Comparison of ENCODE assay signal across 1 cellular context in the genomic region with DNA sequence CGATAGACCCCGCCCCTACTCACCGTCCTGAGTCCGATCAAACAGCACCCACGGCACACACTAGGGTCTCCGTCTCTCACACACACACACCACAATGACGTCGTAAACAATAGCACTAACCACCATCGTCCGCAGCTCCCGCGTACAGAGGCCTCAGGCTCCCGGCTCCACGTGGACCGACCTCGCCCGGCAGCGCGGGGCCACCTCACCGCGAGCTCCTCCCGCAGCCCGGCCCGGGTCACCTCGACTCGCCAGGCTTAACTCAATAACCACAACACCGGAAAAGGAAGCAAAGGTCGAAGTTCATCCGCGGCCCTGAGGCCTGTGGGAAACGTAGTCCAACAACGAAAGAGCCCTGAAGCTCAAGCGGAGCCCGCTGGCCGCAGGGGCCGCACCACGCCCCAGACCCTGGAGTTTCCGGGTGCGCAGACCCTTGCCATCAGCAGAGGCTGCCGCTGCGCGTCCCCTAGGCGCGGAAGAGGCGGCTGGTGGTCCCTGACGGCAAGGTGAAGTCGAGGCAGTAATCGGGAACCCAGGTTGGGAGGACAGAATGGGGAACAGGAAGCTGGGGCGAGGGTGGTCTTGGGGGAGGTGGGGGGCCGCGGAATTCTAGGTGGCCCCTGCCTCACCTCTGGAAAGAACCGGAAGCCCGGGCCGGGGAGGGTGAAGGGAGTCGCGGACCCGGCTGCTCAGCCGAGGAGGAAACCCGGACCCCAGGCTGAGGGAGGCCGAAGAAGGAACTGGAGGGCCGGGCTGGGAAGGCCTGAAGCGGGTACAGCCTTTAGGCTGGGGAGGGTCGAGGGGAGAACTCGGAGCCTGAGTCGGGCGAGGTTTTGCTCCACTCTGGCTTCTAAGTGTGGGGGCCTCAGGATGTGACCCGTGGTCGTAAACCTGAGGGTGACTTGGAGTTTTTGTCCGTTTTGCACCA.
TF ChIP-seq lines count a peak whose summit lies in the region.

A gene (minus strand): TSS at position 273 of the 928 bp plus-strand sequence. CDS start 946 bp downstream, outside the sequence.

TF ChIP-seq in K562, 482 proteins besides CTCF, POLR2A, EP300 and RAD21 (continued from another document and continues in another):
- TF ChIP-seq, protein P1, sequence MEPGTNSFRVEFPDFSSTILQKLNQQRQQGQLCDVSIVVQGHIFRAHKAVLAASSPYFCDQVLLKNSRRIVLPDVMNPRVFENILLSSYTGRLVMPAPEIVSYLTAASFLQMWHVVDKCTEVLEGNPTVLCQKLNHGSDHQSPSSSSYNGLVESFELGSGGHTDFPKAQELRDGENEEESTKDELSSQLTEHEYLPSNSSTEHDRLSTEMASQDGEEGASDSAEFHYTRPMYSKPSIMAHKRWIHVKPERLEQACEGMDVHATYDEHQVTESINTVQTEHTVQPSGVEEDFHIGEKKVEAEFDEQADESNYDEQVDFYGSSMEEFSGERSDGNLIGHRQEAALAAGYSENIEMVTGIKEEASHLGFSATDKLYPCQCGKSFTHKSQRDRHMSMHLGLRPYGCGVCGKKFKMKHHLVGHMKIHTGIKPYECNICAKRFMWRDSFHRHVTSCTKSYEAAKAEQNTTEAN (CRISPR knock-in tag; IDR thresholded peaks at IDR 0.05), result no peak
- TF ChIP-seq POLR2H (tag; IDR thresholded peaks at IDR 0.05; ENCODE audit: low read depth) (peak; percentile 85), CBX3 (IDR thresholded peaks at IDR 0.05; ENCODE audit: borderline replicate concordance in 1 of 2, low read length in 2 of 2) (peak in 1 of 2 experiments; percentile 79; a peak in 1 of 3 replicates), NR1H2 (CRISPR knock-in tag; IDR thresholded peaks at IDR 0.05) (peak; percentile 94; the same call in 1 of the 2 replicates), NFIC (IDR thresholded peaks at IDR 0.05) (peak; percentile 56; the same call in 1 of the 2 replicates), ZNF224 (CRISPR knock-in tag; IDR thresholded peaks at IDR 0.05) (no peak), FOXK2 (conservative IDR thresholded peaks at IDR 0.05 in 1 of 2, IDR thresholded peaks at IDR 0.05 in 1 of 2; ENCODE audit: low read depth in 2 of 2) (peak; percentile 89 to 94), NEUROD1 (IDR thresholded peaks at IDR 0.05; ENCODE audit: borderline replicate concordance, low read depth, low read length, partially characterized antibody) (peak; percentile 70), PPARD (CRISPR knock-in tag; IDR thresholded peaks at IDR 0.05) (no peak), ZNF232 (CRISPR knock-in tag; IDR thresholded peaks at IDR 0.05) (peak; percentile 60; the same call in 1 of the 2 replicates), SAFB (IDR thresholded peaks at IDR 0.05; ENCODE audit: borderline replicate concordance, low read depth, low read length) (no peak), SUPT5H (IDR thresholded peaks at IDR 0.05) (peak; percentile 97), C11orf30 (IDR thresholded peaks at IDR 0.05; ENCODE audit: low read depth) (no peak), ATF7 (IDR thresholded peaks at IDR 0.05) (peak; percentile 94), NFXL1 (CRISPR knock-in tag; IDR thresholded peaks at IDR 0.05) (no peak), NONO (IDR thresholded peaks at IDR 0.05; ENCODE audit: low read depth in 2 of 2, low read length in 1 of 2) (0 out of 4 replicates have a peak, but pooled peaks of 1 of the 2 experiments have one; percentile 32)
- TF ChIP-seq, protein P2, sequence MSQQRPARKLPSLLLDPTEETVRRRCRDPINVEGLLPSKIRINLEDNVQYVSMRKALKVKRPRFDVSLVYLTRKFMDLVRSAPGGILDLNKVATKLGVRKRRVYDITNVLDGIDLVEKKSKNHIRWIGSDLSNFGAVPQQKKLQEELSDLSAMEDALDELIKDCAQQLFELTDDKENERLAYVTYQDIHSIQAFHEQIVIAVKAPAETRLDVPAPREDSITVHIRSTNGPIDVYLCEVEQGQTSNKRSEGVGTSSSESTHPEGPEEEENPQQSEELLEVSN (IDR thresholded peaks at IDR 0.05; ENCODE audit: borderline replicate concordance in 1 of 2, extremely low read depth in 1 of 2, insufficient read depth in 1 of 2, insufficient read length in 1 of 2, low read depth in 1 of 2, low read length in 1 of 2, poor library complexity in 1 of 2, severe bottlenecking in 1 of 2), result peak; percentile 93 to 97
- TF ChIP-seq, protein P3, sequence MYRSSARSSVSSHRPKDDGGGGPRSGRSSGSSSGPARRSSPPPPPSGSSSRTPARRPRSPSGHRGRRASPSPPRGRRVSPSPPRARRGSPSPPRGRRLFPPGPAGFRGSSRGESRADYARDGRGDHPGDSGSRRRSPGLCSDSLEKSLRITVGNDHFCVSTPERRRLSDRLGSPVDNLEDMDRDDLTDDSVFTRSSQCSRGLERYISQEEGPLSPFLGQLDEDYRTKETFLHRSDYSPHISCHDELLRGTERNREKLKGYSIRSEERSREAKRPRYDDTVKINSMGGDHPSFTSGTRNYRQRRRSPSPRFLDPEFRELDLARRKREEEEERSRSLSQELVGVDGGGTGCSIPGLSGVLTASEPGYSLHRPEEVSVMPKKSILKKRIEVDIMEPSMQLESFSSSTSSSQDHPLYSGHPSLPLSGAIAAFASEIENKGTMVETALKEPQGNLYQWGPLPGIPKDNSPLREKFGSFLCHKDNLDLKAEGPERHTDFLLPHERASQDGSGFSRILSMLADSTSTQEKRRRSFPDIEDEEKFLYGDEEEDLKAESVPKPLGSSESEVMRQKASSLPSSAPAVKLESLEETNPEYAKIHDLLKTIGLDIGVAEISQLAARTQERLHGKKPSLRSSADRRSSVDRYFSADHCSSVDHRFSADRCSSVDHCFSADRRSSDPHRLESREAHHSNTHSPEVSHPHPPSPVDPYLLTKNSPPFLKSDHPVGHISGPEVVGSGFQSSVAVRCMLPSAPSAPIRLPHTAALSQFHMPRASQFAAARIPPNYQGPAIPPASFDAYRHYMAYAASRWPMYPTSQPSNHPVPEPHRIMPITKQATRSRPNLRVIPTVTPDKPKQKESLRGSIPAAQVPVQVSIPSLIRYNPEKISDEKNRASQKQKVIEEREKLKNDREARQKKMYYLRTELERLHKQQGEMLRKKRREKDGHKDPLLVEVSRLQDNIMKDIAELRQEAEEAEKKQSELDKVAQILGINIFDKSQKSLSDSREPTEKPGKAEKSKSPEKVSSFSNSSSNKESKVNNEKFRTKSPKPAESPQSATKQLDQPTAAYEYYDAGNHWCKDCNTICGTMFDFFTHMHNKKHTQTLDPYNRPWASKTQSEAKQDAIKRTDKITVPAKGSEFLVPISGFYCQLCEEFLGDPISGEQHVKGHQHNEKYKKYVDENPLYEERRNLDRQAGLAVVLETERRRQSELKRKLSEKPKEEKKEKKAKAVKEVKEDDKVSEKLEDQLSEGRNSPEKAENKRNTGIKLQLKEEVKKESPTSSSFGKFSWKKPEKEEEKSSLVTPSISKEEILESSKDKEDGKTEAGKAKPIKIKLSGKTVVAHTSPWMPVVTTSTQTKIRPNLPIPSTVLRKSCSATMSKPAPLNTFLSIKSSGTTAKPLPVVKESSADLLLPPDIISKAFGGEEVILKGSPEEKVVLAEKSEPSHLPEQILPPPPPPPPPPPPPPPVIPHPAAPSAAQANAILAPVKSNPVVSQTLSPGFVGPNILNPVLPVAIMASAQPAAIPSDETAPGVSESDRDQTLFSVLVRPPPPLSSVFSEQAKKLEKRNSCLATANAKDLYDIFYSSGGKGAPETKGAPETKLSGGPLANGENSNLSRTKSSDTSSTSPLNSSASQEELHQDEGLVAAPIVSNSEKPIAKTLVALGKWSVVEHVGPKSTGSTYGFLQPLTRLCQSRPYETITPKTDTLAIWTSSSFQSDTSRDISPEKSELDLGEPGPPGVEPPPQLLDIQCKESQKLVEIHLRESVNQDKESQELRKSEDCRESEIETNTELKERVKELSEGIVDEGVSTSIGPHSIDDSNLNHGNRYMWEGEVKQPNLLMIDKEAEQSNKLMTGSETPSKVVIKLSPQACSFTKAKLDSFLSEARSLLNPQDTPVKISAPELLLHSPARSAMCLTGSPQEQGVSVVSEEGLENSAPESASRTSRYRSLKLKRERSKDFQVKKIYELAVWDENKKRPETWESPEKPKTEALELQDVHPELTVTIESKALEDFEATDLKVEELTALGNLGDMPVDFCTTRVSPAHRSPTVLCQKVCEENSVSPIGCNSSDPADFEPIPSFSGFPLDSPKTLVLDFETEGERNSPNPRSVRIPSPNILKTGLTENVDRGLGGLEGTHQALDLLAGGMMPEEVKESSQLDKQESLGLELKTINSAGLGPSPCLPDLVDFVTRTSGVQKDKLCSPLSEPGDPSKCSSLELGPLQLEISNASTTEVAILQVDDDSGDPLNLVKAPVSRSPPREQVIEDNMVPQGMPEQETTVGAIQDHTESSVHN (IDR thresholded peaks at IDR 0.05; ENCODE audit: borderline replicate concordance in 1 of 2, low read depth in 1 of 2), result no peak
- TF ChIP-seq, protein P4, sequence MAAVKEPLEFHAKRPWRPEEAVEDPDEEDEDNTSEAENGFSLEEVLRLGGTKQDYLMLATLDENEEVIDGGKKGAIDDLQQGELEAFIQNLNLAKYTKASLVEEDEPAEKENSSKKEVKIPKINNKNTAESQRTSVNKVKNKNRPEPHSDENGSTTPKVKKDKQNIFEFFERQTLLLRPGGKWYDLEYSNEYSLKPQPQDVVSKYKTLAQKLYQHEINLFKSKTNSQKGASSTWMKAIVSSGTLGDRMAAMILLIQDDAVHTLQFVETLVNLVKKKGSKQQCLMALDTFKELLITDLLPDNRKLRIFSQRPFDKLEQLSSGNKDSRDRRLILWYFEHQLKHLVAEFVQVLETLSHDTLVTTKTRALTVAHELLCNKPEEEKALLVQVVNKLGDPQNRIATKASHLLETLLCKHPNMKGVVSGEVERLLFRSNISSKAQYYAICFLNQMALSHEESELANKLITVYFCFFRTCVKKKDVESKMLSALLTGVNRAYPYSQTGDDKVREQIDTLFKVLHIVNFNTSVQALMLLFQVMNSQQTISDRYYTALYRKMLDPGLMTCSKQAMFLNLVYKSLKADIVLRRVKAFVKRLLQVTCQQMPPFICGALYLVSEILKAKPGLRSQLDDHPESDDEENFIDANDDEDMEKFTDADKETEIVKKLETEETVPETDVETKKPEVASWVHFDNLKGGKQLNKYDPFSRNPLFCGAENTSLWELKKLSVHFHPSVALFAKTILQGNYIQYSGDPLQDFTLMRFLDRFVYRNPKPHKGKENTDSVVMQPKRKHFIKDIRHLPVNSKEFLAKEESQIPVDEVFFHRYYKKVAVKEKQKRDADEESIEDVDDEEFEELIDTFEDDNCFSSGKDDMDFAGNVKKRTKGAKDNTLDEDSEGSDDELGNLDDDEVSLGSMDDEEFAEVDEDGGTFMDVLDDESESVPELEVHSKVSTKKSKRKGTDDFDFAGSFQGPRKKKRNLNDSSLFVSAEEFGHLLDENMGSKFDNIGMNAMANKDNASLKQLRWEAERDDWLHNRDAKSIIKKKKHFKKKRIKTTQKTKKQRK (IDR thresholded peaks at IDR 0.05; ENCODE audit: borderline replicate concordance, low read depth, low read length), result no peak
- TF ChIP-seq, protein P5, sequence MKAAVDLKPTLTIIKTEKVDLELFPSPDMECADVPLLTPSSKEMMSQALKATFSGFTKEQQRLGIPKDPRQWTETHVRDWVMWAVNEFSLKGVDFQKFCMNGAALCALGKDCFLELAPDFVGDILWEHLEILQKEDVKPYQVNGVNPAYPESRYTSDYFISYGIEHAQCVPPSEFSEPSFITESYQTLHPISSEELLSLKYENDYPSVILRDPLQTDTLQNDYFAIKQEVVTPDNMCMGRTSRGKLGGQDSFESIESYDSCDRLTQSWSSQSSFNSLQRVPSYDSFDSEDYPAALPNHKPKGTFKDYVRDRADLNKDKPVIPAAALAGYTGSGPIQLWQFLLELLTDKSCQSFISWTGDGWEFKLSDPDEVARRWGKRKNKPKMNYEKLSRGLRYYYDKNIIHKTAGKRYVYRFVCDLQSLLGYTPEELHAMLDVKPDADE (conservative IDR thresholded peaks at IDR 0.05; ENCODE audit: control insufficient read depth, low read depth, low read length), result peak; percentile 93
- TF ChIP-seq, protein P6, sequence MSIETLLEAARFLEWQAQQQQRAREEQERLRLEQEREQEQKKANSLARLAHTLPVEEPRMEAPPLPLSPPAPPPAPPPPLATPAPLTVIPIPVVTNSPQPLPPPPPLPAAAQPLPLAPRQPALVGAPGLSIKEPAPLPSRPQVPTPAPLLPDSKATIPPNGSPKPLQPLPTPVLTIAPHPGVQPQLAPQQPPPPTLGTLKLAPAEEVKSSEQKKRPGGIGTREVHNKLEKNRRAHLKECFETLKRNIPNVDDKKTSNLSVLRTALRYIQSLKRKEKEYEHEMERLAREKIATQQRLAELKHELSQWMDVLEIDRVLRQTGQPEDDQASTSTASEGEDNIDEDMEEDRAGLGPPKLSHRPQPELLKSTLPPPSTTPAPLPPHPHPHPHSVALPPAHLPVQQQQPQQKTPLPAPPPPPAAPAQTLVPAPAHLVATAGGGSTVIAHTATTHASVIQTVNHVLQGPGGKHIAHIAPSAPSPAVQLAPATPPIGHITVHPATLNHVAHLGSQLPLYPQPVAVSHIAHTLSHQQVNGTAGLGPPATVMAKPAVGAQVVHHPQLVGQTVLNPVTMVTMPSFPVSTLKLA (conservative IDR thresholded peaks at IDR 0.05), result peak; percentile 98 to 99
- TF ChIP-seq, protein P7, sequence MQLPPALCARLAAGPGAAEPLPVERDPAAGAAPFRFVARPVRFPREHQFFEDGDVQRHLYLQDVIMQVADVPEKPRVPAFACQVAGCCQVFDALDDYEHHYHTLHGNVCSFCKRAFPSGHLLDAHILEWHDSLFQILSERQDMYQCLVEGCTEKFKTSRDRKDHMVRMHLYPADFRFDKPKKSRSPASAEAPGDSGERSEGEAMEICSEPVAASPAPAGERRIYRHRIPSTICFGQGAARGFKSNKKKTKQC (CRISPR knock-in tag; IDR thresholded peaks at IDR 0.05), result peak; percentile 55; the same call in 1 of the 2 replicates
- TF ChIP-seq, protein P8, sequence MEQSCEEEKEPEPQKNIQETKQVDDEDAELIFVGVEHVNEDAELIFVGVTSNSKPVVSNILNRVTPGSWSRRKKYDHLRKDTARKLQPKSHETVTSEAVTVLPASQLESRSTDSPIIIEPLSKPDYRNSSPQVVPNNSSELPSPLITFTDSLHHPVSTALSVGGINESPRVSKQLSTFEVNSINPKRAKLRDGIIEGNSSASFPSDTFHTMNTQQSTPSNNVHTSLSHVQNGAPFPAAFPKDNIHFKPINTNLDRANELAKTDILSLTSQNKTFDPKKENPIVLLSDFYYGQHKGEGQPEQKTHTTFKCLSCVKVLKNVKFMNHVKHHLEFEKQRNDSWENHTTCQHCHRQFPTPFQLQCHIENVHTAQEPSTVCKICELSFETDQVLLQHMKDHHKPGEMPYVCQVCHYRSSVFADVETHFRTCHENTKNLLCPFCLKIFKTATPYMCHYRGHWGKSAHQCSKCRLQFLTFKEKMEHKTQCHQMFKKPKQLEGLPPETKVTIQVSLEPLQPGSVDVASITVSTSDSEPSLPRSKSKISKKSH (CRISPR knock-in tag; IDR thresholded peaks at IDR 0.05), result 0 out of 2 replicates have a peak, but pooled peaks have one; percentile 7
- TF ChIP-seq, protein P9, sequence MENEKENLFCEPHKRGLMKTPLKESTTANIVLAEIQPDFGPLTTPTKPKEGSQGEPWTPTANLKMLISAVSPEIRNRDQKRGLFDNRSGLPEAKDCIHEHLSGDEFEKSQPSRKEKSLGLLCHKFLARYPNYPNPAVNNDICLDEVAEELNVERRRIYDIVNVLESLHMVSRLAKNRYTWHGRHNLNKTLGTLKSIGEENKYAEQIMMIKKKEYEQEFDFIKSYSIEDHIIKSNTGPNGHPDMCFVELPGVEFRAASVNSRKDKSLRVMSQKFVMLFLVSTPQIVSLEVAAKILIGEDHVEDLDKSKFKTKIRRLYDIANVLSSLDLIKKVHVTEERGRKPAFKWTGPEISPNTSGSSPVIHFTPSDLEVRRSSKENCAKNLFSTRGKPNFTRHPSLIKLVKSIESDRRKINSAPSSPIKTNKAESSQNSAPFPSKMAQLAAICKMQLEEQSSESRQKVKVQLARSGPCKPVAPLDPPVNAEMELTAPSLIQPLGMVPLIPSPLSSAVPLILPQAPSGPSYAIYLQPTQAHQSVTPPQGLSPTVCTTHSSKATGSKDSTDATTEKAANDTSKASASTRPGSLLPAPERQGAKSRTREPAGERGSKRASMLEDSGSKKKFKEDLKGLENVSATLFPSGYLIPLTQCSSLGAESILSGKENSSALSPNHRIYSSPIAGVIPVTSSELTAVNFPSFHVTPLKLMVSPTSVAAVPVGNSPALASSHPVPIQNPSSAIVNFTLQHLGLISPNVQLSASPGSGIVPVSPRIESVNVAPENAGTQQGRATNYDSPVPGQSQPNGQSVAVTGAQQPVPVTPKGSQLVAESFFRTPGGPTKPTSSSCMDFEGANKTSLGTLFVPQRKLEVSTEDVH (IDR thresholded peaks at IDR 0.05; ENCODE audit: low read depth, partially characterized antibody), result peak; percentile 59
